Comparison of ENCODE assay signal across 16 cellular contexts in the genomic region with DNA sequence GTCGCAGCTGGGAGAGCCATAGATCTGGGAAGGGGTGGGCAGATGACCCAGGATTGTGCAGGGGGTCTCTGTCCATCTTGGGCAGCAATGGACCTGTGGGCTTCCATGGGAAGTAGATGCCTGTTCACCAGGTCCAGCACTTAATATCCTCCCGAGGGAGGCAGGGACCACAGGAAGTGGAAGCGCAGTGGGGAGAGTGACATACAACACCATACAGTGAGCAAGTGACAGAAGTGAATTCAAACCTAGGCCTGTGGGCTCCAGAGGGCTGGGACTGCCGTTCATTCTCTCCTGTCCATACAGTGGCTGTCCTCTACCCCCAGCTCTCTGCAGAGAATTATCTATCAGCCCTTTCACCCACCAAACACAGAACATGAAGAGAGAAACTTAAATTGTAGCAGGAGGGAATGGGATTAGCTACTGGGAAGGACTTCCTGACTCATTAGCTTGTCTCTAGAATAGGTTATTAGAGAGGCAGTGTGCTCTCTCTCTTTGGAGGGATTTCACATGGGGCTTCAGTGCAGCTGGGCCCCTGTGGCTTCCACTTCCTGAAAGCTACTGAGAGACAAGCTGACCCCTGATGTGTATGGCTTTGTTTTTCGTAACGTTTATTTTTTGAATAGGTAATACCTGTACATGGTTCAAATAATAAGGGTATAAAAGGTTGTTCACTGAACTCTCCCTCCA. TPM values are rescaled to one million over a fixed set of nuclear protein-coding genes. Genes with fewer than 3 reads are reported as not detected.
A peak's percentile ranks its signal among the peaks of the same experiment; 100 is the strongest.
DNase-seq lines count a peak whose midpoint lies in the region; ATAC-seq, FAIRE-seq and TF ChIP-seq lines count a peak whose summit lies in the region.
"Had no signal": no experiment of that assay in that cellular context is flagged by ENCODE, and none has a peak within 500 bp of the region (broad histone marks: within the 10 kb centered on the region; RNA-seq: fewer than 3 reads in every experiment).

No MANE protein-coding gene starts in this region.

- ATAC-seq in A549 (peak; percentile 25 to 58; a peak in 3 of 6 replicates), GM23338 (peak; percentile 46), HG02571 (IDR thresholded peaks at IDR 0.05; ENCODE audit: unreplicated experiment) (no peak), HG03439 (IDR thresholded peaks at IDR 0.05; ENCODE audit: unreplicated experiment) (no peak)
- ATAC-seq: activated T-cell treated with anti-CD3 and anti-CD28 coated beads, Interleukin-2, amount 50 U/mL, for 72 hours had no signal

- DNase-seq in A549 (ENCODE audit: low read depth in 1 of 2, low spot score in 1 of 2) = no peak
- no peak for DNase-seq in GM23338 (ENCODE audit: low spot score)
- peak; percentile 91 for DNase-seq in NCI-H69 (lab: John Stamatoyannopoulos, UW)
- DNase-seq in endothelial cell (ENCODE audit: low spot score) = no peak
- no peak for DNase-seq in breast epithelium (ENCODE audit: low spot score in 2 of 2)
- DNase-seq in HPDE6-E6E7 (ENCODE audit: extremely low spot score) = no peak
- DNase-seq: activated T-cell treated with anti-CD3 and anti-CD28 coated beads, Interleukin-2, amount 50 U/mL, for 72 hours; GM23248; NCI-H187 treated with DMSO at 0.1 percent for 48 hours had no signal

- H3K9me3 ChIP-seq in A549 (no peaks in the 10 kb centered on the region), breast epithelium (no peaks in the 10 kb centered on the region)

- H3K27ac Mint-ChIP-seq in GM23338 = no peak overlapping the region
- no peak overlapping the region for H3K27ac Mint-ChIP-seq in endothelial cell (ENCODE audit: unreplicated experiment)
- H3K27ac Mint-ChIP-seq: activated T-cell treated with anti-CD3 and anti-CD28 coated beads, Interleukin-2, amount 50 U/mL, for 72 hours had no signal

- intact Hi-C loops in breast epithelium (cut with DNase I; ENCODE audit: low total_unique reads) = no loop called here

- no peak for TF ChIP-seq CTCF in A549 (IDR thresholded peaks at IDR 0.05)
- TF ChIP-seq CTCF in GM23338 (conservative IDR thresholded peaks at IDR 0.05; ENCODE audit: low read depth in 2 of 2) = no peak
- TF ChIP-seq CTCF in endothelial cell (IDR thresholded peaks at IDR 0.05; ENCODE audit: unreplicated experiment) = no peak
- no peak for TF ChIP-seq CTCF in breast epithelium (IDR thresholded peaks at IDR 0.05)

- H3K27me3 ChIP-seq in GM23338 (ENCODE audit: insufficient read depth) (peaks cover 5% of the 10 kb centered on the region; the same call in 1 of the 2 replicates), breast epithelium (peaks cover 2 to 28% of the 10 kb centered on the region in 2 donors)

- no peaks in the 10 kb centered on the region for H4K20me1 ChIP-seq in GM23338 (replicated peaks; ENCODE audit: insufficient read depth)

- FAIRE-seq in A549 (lab: Jason Lieb, UNC) = no peak

- H3F3A ChIP-seq in GM23338 (replicated peaks; ENCODE audit: low read depth) = peaks cover 25% of the 10 kb centered on the region

- H3K9me2 ChIP-seq in GM23338 (ENCODE audit: insufficient read depth) = 0 out of 2 replicates have a peak, but pooled peaks cover 4% of the 10 kb centered on the region

- POLR2A ChIA-PET in A549 (lab: Yijun Ruan, JAX) = no interaction called here

- no peak overlapping the region for H3K4me3 ChIP-seq in A549
- peak overlapping the region; percentile 43 for H3K4me3 ChIP-seq in GM23338
- H3K4me3 ChIP-seq in breast epithelium = no peak overlapping the region
- H3K4me3 ChIP-seq: GM23248 had no signal

- H3K36me3 ChIP-seq in GM23338 (ENCODE audit: insufficient read depth) (no peaks in the 10 kb centered on the region), breast epithelium (no peaks in the 10 kb centered on the region)

- H3K79me2 ChIP-seq in GM23338 (replicated peaks; ENCODE audit: insufficient read depth) = no peaks in the 10 kb centered on the region

- H3K36me3 Mint-ChIP-seq in GM23338 (ENCODE audit: low read depth) (no peaks in the 10 kb centered on the region), endothelial cell (ENCODE audit: low read depth, unreplicated experiment) (no peaks in the 10 kb centered on the region)

- TF ChIP-seq EP300 in A549 (IDR thresholded peaks at IDR 0.05) = no peak

- peak overlapping the region; percentile 43; the same call in 1 of the 2 replicates for H2AFZ ChIP-seq in GM23338
- H2AFZ ChIP-seq: GM23248 had no signal

- H3K4me3 Mint-ChIP-seq in GM23338 = peak overlapping the region; percentile 56; the same call in 2 of the 3 replicates
- H3K4me3 Mint-ChIP-seq in endothelial cell (ENCODE audit: unreplicated experiment) = peak overlapping the region; percentile 49
- H3K4me3 Mint-ChIP-seq: activated T-cell treated with anti-CD3 and anti-CD28 coated beads, Interleukin-2, amount 50 U/mL, for 72 hours had no signal

- CTCF ChIA-PET in A549 (lab: Yijun Ruan, JAX) = interaction anchor here (0.8 to 7.6 kb wide), 11 partner anchors 13 to 98 kb away, joined by 3 to 36 read pairs (median 4); no protein-coding TSS in a partner anchor

- 47% methylated on average over 6 of the region's 6 CpGs for WGBS in A549 (ENCODE audit: missing lambda C conversion rate)

- H3K9me3 Mint-ChIP-seq in GM23338 (no peaks in the 10 kb centered on the region), endothelial cell (ENCODE audit: unreplicated experiment) (no peaks in the 10 kb centered on the region)
- H3K9me3 Mint-ChIP-seq: activated T-cell treated with anti-CD3 and anti-CD28 coated beads, Interleukin-2, amount 50 U/mL, for 72 hours had no signal

- TF ChIP-seq POLR2A in A549 (IDR thresholded peaks at IDR 0.05; ENCODE audit: low read length) = no peak
- TF ChIP-seq POLR2A in breast epithelium (IDR thresholded peaks at IDR 0.05) = no peak

- H3K4me2 ChIP-seq in A549 (no peak overlapping the region), GM23338 (peak overlapping the region; percentile 69)

- H3K27ac ChIP-seq in A549 (no peak overlapping the region), GM23338 (ENCODE audit: low read depth) (no peak overlapping the region), breast epithelium (no peak overlapping the region)
- H3K27ac ChIP-seq: GM23248 had no signal

- H3K27me3 Mint-ChIP-seq in GM23338 (ENCODE audit: insufficient read depth, low read depth, poor library complexity) (peaks cover 15% of the 10 kb centered on the region), endothelial cell (ENCODE audit: unreplicated experiment) (no peaks in the 10 kb centered on the region)

- TF ChIP-seq RAD21 in A549 (conservative IDR thresholded peaks at IDR 0.05 in 1 of 2, IDR thresholded peaks at IDR 0.05 in 1 of 2) = no peak

- H3K4me1 Mint-ChIP-seq in GM23338 (peaks cover 62% of the 10 kb centered on the region), endothelial cell (ENCODE audit: unreplicated experiment) (peaks cover 42% of the 10 kb centered on the region)

- H3K4me1 ChIP-seq in A549 (no peaks in the 10 kb centered on the region), GM23338 (ENCODE audit: insufficient read depth) (peaks cover 64% of the 10 kb centered on the region), breast epithelium (no peaks in the 10 kb centered on the region)

TF ChIP-seq in A549, 52 proteins besides CTCF, POLR2A, EP300 and RAD21 (continues in another document):
- TF ChIP-seq GATA3 (IDR thresholded peaks at IDR 0.05; ENCODE audit: borderline replicate concordance) = no peak

TF ChIP-seq in GM23338, 12 proteins besides CTCF, POLR2A, EP300 and RAD21 (continues in another document):
- TF ChIP-seq EZH2phosphoT487 (IDR thresholded peaks at IDR 0.05; ENCODE audit: unreplicated experiment) = no peak

RNA-seq across cellular contexts. Expression of gene SEZ6, which starts 13.1 kb away (rescaled TPM):
- not detected in 2 replicates for polyA plus RNA-seq in A549 (2011; rRNA removed)
- polyA plus RNA-seq in A549 (2012; cell fraction: cytosol; rRNA removed) = not detected in 2 replicates
- 0.06 TPM in 1 of 2 replicates, not detected in the other for polyA plus RNA-seq in A549 (2012; cell fraction: nucleus; rRNA removed)
- polyA plus RNA-seq in A549 (2017; fragmentation: RNase III; extraction: RNeasy Plus Mini Kit Qiagen cat#74134 plus additional on column Dnase treatment) = not detected in 3 replicates
- not detected in 2 replicates for polyA minus RNA-seq in A549 (2011; rRNA and poly(A)+ RNA removed)
- 3.1 and 6.5 TPM in 2 replicates for total RNA-seq in GM23338 (2014; rRNA removed; shearing (Covaris generic))
- 1.0 TPM in 2 replicates for polyA plus RNA-seq in GM23338 (2016; fragmentation: Nextera tagmentation; extraction: Ambion mirVana)
- 0.10 TPM for total RNA-seq in endothelial cell (ENCODE audit: unreplicated experiment)
- total RNA-seq in breast epithelium = not detected
- total RNA-seq: activated T-cell treated with anti-CD3 and anti-CD28 coated beads, Interleukin-2, amount 50 U/mL, for 72 hours; esophagus mucosa; G401; GM23248; LHCN-M2; liver; NCI-H460 had no signal
- polyA plus RNA-seq: GM23248 had no signal

RNA-seq across cellular contexts. Expression of gene PIPOX, which starts 24.0 kb away (rescaled TPM):
- polyA plus RNA-seq in A549 (2011; rRNA removed) (0.94 and 1.4 TPM in 2 replicates), A549 (2017; fragmentation: RNase III; extraction: RNeasy Plus Mini Kit Qiagen cat#74134 plus additional on column Dnase treatment) (0.28 to 0.49 TPM (median 0.39 TPM) in 3 replicates), GM23338 (2016; fragmentation: Nextera tagmentation; extraction: Ambion mirVana) (22.2 and 22.6 TPM in 2 replicates)
- 0.17 and 0.18 TPM in 2 replicates for polyA plus RNA-seq in A549 (2012; cell fraction: cytosol; rRNA removed)
- 0.38 and 0.73 TPM in 2 replicates for polyA plus RNA-seq in A549 (2012; cell fraction: nucleus; rRNA removed)
- polyA minus RNA-seq in A549 (2011; rRNA and poly(A)+ RNA removed) = 8.7 and 12.4 TPM in 2 replicates
- total RNA-seq in GM23338 (2014; rRNA removed; shearing (Covaris generic)) = 34.6 and 42.8 TPM in 2 replicates
- total RNA-seq in endothelial cell (ENCODE audit: unreplicated experiment) (3.3 TPM), breast epithelium (1 to 10 TPM; 1.3 to 3.0 (median 2.9) TPM)
- total RNA-seq: G401, GM23248 had no signal
- polyA plus RNA-seq: GM23248 had no signal

Comparison
In these comparisons a context has a peak if more than half of its experiments do, and no peak if none do; other contexts are left out.
1. ATAC-seq: peak in A549 (2 of 2) and GM23338 (single experiment); none in HG02571 (single experiment) and HG03439 (single experiment).